19 cellular contexts compared by ENCODE assay signal in genomic region chrX:139844884-139845283, GRCh38.
DNase-seq lines count a peak whose midpoint lies in the region; ATAC-seq lines count a peak whose summit lies in the region.
"Had no signal": no experiment of that assay in that cellular context is flagged by ENCODE, and none has a peak within 500 bp of the region (broad histone marks: within the 10 kb centered on the region; RNA-seq: fewer than 3 reads in every experiment).

No MANE protein-coding gene starts in this region.

- H3K27me3 Mint-ChIP-seq in IgD-negative memory B cell, result no peaks in the 10 kb centered on the region
- no peaks in the 10 kb centered on the region for H3K27me3 Mint-ChIP-seq in stimulated activated memory B cell treated with anti-CD40 and anti-IgM and Interleukin-4, amounts not matched to agents 10 μg/mL and 1 μg/mL and 100 μg/mL, for 72 hours

- H3K27ac Mint-ChIP-seq in IgD-negative memory B cell, result peak overlapping the region in 2 of 3 donors; percentile 33 to 65
- no peak overlapping the region for H3K27ac Mint-ChIP-seq in stimulated activated memory B cell treated with anti-CD40 and anti-IgM and Interleukin-4, amounts not matched to agents 10 μg/mL and 1 μg/mL and 100 μg/mL, for 72 hours
- H3K27ac Mint-ChIP-seq: activated CD8-positive, alpha-beta T cell treated with anti-CD3 and anti-CD28 coated beads, Interleukin-2, amount 10 ng/mL, durations not matched to agents 7 days and 5 days; activated T-helper 1 cell treated with anti-CD3 and anti-CD28 coated beads, Interleukin-12 subunit alpha, Interleukin-12 subunit beta, Interleukin-2, Interleukin-4 antibody, amounts not matched to agents 30 ng/mL and 10 ng/mL and 1 ng/mL, durations not matched to agents 14 hours and 24 hours and 36 hours; H9 had no signal

- H3K4me3 Mint-ChIP-seq in IgD-negative memory B cell, result peak overlapping the region in 2 of 4 donors; percentile 15 to 83
- H3K4me3 Mint-ChIP-seq in stimulated activated memory B cell treated with anti-CD40 and anti-IgM and Interleukin-4, amounts not matched to agents 10 μg/mL and 1 μg/mL and 100 μg/mL, for 72 hours, result peak overlapping the region; percentile 44
- H3K4me3 Mint-ChIP-seq: activated CD8-positive, alpha-beta T cell treated with anti-CD3 and anti-CD28 coated beads, Interleukin-2, amount 10 ng/mL, durations not matched to agents 7 days and 5 days; activated T-helper 1 cell treated with anti-CD3 and anti-CD28 coated beads, Interleukin-12 subunit alpha, Interleukin-12 subunit beta, Interleukin-2, Interleukin-4 antibody, amounts not matched to agents 30 ng/mL and 10 ng/mL and 1 ng/mL, durations not matched to agents 14 hours and 24 hours and 36 hours; H9 had no signal

- no peak overlapping the region for H3K4me3 ChIP-seq in H7 (ENCODE audit: insufficient read depth, low read depth, low read length)
- H3K4me3 ChIP-seq: mucosa of descending colon, tibial artery had no signal

- no peaks in the 10 kb centered on the region for H3K9me3 Mint-ChIP-seq in IgD-negative memory B cell
- peaks cover under 1% of the 10 kb centered on the region for H3K9me3 Mint-ChIP-seq in stimulated activated memory B cell treated with anti-CD40 and anti-IgM and Interleukin-4, amounts not matched to agents 10 μg/mL and 1 μg/mL and 100 μg/mL, for 72 hours

- peaks cover 14 to 20% (median 15%) of the 10 kb centered on the region in 3 donors for H3K4me1 Mint-ChIP-seq in IgD-negative memory B cell
- H3K4me1 Mint-ChIP-seq in stimulated activated memory B cell treated with anti-CD40 and anti-IgM and Interleukin-4, amounts not matched to agents 10 μg/mL and 1 μg/mL and 100 μg/mL, for 72 hours, result peaks cover 22% of the 10 kb centered on the region

- H3K27me3 ChIP-seq in H7 (ENCODE audit: control insufficient read depth, insufficient read depth, low read length), result no peaks in the 10 kb centered on the region
- H3K27me3 ChIP-seq: tibial artery had no signal

- DNase-seq in DMS53 (lab: John Stamatoyannopoulos, UW) (peak; percentile 24), DMS53 treated with DMSO at 0.1 percent for 48 hours (lab: John Stamatoyannopoulos, UW; ENCODE audit: unreplicated experiment) (no peak), H7 (peak; percentile 16), superior temporal gyrus (ENCODE audit: extremely low spot score) (no peak)
- DNase-seq: activated CD8-positive, alpha-beta T cell treated with anti-CD3 and anti-CD28 coated beads, Interleukin-2, amount 10 ng/mL, durations not matched to agents 7 days and 5 days; caudate nucleus; effector memory CD4-positive, alpha-beta T cell; H9; hippocampal formation; MM.1S; SK-N-SH; stimulated activated CD4-positive, alpha-beta T cell treated with anti-CD3 and anti-CD28 coated beads, Interleukin-4, amount 100 ng/mL, for 24 hours; tibial artery had no signal

- H3K36me3 ChIP-seq in H7 (replicated peaks; ENCODE audit: control insufficient read depth, insufficient read depth, low read length), result no peaks in the 10 kb centered on the region
- H3K36me3 ChIP-seq: tibial artery had no signal

- no peaks in the 10 kb centered on the region for H3K36me3 Mint-ChIP-seq in IgD-negative memory B cell
- peaks cover 2% of the 10 kb centered on the region for H3K36me3 Mint-ChIP-seq in stimulated activated memory B cell treated with anti-CD40 and anti-IgM and Interleukin-4, amounts not matched to agents 10 μg/mL and 1 μg/mL and 100 μg/mL, for 72 hours

- peak; percentile 62 for ATAC-seq in stimulated activated memory B cell treated with anti-CD40 and anti-IgM and Interleukin-4, amounts not matched to agents 10 μg/mL and 1 μg/mL and 100 μg/mL, for 72 hours
- ATAC-seq in HG03439 (IDR thresholded peaks at IDR 0.05; ENCODE audit: unreplicated experiment) (no peak), HG03039 (IDR thresholded peaks at IDR 0.05; ENCODE audit: unreplicated experiment) (no peak)
- ATAC-seq: activated CD8-positive, alpha-beta T cell treated with anti-CD3 and anti-CD28 coated beads, Interleukin-2, amount 10 ng/mL, durations not matched to agents 7 days and 5 days had no signal

Comparison
In these comparisons a context has a peak if more than half of its experiments do, and no peak if none do; other contexts are left out.
1. DNase-seq: peak in DMS53 (single experiment) and H7 (single experiment); none in DMS53 treated with DMSO at 0.1 percent for 48 hours (single experiment) and superior temporal gyrus (single experiment).